Comparison of ENCODE assay signal across 12 cellular contexts in genomic region chr12:100234166-100234565, GRCh38. TPM values are rescaled to one million over a fixed set of nuclear protein-coding genes. Genes with fewer than 3 reads are reported as not detected.
DNase-seq lines count a peak whose midpoint lies in the region; ATAC-seq and TF ChIP-seq lines count a peak whose summit lies in the region.
"Had no signal": no experiment of that assay in that cellular context is flagged by ENCODE, and none has a peak within 500 bp of the region (broad histone marks: within the 10 kb centered on the region; RNA-seq: fewer than 3 reads in every experiment).

No MANE protein-coding gene starts in this region.

- no peaks in the 10 kb centered on the region for H3K36me3 ChIP-seq in PC-9 (ENCODE audit: low read depth)
- H3K36me3 ChIP-seq in fibroblast of lung (ENCODE audit: control insufficient read depth, insufficient read depth, low read length), result no peaks in the 10 kb centered on the region
- H3K36me3 ChIP-seq: SJCRH30 had no signal

- H3K4me1 ChIP-seq in PC-9 (replicated peaks; ENCODE audit: insufficient read depth), result peaks cover 63% of the 10 kb centered on the region
- H3K4me1 ChIP-seq in fibroblast of lung (ENCODE audit: control insufficient read depth, extremely low read depth, insufficient read depth, low read length), result peaks cover 4% of the 10 kb centered on the region
- H3K4me1 ChIP-seq: SJCRH30 had no signal

- H3K27ac ChIP-seq in PC-9 (peak overlapping the region; percentile 67), fibroblast of lung (ENCODE audit: insufficient read depth, low read length) (peak overlapping the region; percentile 56)
- H3K27ac ChIP-seq: SJCRH30 had no signal

- CTCF ChIA-PET in PC-9 (lab: Charles Lee), result interaction anchor here (0.6 kb wide), 1 partner anchor 11 kb away, joined by 4 read pairs; no protein-coding TSS in a partner anchor

- H3K9me3 Mint-ChIP-seq in mesothelial cell of epicardium, result peaks cover 10% of the 10 kb centered on the region

- intact Hi-C loops in PC-9 (cut with micrococcal nuclease; ENCODE audit: unreplicated experiment), result loop anchor here (1.0 to 10.0 kb wide), 6 partner anchors 33 to 501 kb away; partner anchors contain the start of genes DEPDC4 and SCYL2
- intact Hi-C loops in sciatic nerve (cut with DNase I), result no loop called here

- POLR2A ChIA-PET in PC-9 (lab: Charles Lee; ENCODE audit: unreplicated experiment), result no interaction called here

- peak; percentile 88 for ATAC-seq in sciatic nerve
- ATAC-seq in HG03097 (IDR thresholded peaks at IDR 0.05; ENCODE audit: low FRiP score, unreplicated experiment), result no peak

- no peak for TF ChIP-seq CTCF in PC-9 (conservative IDR thresholded peaks at IDR 0.05)
- TF ChIP-seq CTCF in fibroblast of lung (conservative IDR thresholded peaks at IDR 0.05 in 1 of 2, IDR thresholded peaks at IDR 0.05 in 1 of 2; ENCODE audit: low read depth in 1 of 2, low read length in 2 of 2), result no peak
- TF ChIP-seq CTCF in mesothelial cell of epicardium (IDR thresholded peaks at IDR 0.05; ENCODE audit: unreplicated experiment), result no peak

- no peak overlapping the region for H3K4me3 Mint-ChIP-seq in mesothelial cell of epicardium

- no peaks in the 10 kb centered on the region for H3K27me3 ChIP-seq in PC-9 (ENCODE audit: insufficient read depth, low read depth)
- H3K27me3 ChIP-seq in fibroblast of lung (ENCODE audit: control insufficient read depth, insufficient read depth, low read length), result no peaks in the 10 kb centered on the region
- H3K27me3 ChIP-seq: SJCRH30 had no signal

- DNase-seq in ELR (ENCODE audit: low read depth) (peak; percentile 75), PC-9 (peak; percentile 25 to 91), fibroblast of lung (ENCODE audit: low read depth in 2 of 2) (peak; percentile 40 to 51), sciatic nerve (ENCODE audit: low spot score) (no peak), mesothelial cell of epicardium (ENCODE audit: low spot score in 2 of 2, unreplicated experiment in 2 of 2) (no peak), T-helper 2 cell (no peak)
- no peak for DNase-seq in stimulated activated CD4-positive, alpha-beta T cell treated with anti-CD3 and anti-CD28 coated beads, Interleukin-2, amount 100 ng/mL, for 48 hours
- DNase-seq: activated CD4-positive, alpha-beta T cell treated with anti-CD3 and anti-CD28 coated beads for 48 hours; activated effector memory CD4-positive, alpha-beta T cell treated with anti-CD3 and anti-CD28 coated beads, Interleukin-2, amount 50 U/mL, for 16 hours; KG1 had no signal

- H3K4me1 Mint-ChIP-seq in mesothelial cell of epicardium, result peaks cover 4% of the 10 kb centered on the region

- BruUV-seq in PC-9 (replicated peaks; lab: Mats Ljungman, UMichigan), result no TSS peak

- H3K79me2 ChIP-seq in PC-9 (ENCODE audit: low read depth) (no peaks in the 10 kb centered on the region), fibroblast of lung (ENCODE audit: control insufficient read depth, insufficient read depth, low read length) (no peaks in the 10 kb centered on the region)

- H3F3A ChIP-seq in PC-9 (ENCODE audit: insufficient read depth, low read depth), result peaks cover 47% of the 10 kb centered on the region

- no peaks in the 10 kb centered on the region for H3K27me3 Mint-ChIP-seq in mesothelial cell of epicardium (ENCODE audit: low read depth)

- no peaks in the 10 kb centered on the region for H3K9me3 ChIP-seq in PC-9 (ENCODE audit: insufficient read depth, low read depth)
- H3K9me3 ChIP-seq in fibroblast of lung (ENCODE audit: control insufficient read depth, insufficient read depth, low read depth, low read length), result no peaks in the 10 kb centered on the region
- H3K9me3 ChIP-seq: SJCRH30 had no signal

- H2AFZ ChIP-seq in PC-9 (peak overlapping the region; percentile 76), fibroblast of lung (ENCODE audit: low read length) (no peak overlapping the region)

- peaks cover 11% of the 10 kb centered on the region for H3K36me3 Mint-ChIP-seq in mesothelial cell of epicardium

- H4K20me1 ChIP-seq in PC-9 (ENCODE audit: insufficient read depth) (no peaks in the 10 kb centered on the region), fibroblast of lung (ENCODE audit: control insufficient read depth, extremely low read depth, insufficient read depth, low read length) (no peaks in the 10 kb centered on the region)

- H3K4me3 ChIP-seq in PC-9 (peak overlapping the region; percentile 50; the same call in 1 of the 2 replicates), fibroblast of lung (replicated peaks in 1 of 4; ENCODE audit: control extremely low read depth in 1 of 4, insufficient read depth in 1 of 4, low read depth in 3 of 4, low read length in 4 of 4) (peak overlapping the region in 2 of 4 experiments; percentile 15 to 19)
- H3K4me3 ChIP-seq: SJCRH30 had no signal

- no peak overlapping the region for H3K9ac ChIP-seq in fibroblast of lung (ENCODE audit: insufficient read depth, low read length)

- H3K9me2 ChIP-seq in PC-9 (ENCODE audit: insufficient read depth), result no peaks in the 10 kb centered on the region

- H3K27ac Mint-ChIP-seq in mesothelial cell of epicardium, result no peak overlapping the region

- H3K4me2 ChIP-seq in PC-9 (peak overlapping the region; percentile 78), fibroblast of lung (ENCODE audit: extremely low read depth, insufficient read depth, low read length) (peak overlapping the region; percentile 77)

RNA-seq across cellular contexts. Expression of gene DEPDC4, which starts 32.7 kb away (rescaled TPM):
- total RNA-seq in PC-9 (2021), result 1.8 and 2.9 TPM in 2 replicates
- 1.0 and 1.2 TPM in 2 replicates for total RNA-seq in fibroblast of lung
- polyA plus RNA-seq in fibroblast of lung, result 1.3 and 1.9 TPM in 2 replicates
- polyA plus RNA-seq in fibroblast of lung (2012), result 0.61 and 0.66 TPM in 2 replicates
- polyA minus RNA-seq in fibroblast of lung (ENCODE audit: low replicate concordance), result not detected in 2 replicates
- 1.5 TPM for total RNA-seq in sciatic nerve
- total RNA-seq in mesothelial cell of epicardium, result 3.6 to 6.5 TPM (median 4.2 TPM) in 3 replicates

RNA-seq across cellular contexts. Expression of gene SCYL2, which starts 32.8 kb away (rescaled TPM):
- 31.0 and 41.1 TPM in 2 replicates for total RNA-seq in PC-9 (2021)
- 37.5 and 47.9 TPM in 2 replicates for total RNA-seq in fibroblast of lung
- polyA plus RNA-seq in fibroblast of lung, result 34.6 and 43.0 TPM in 2 replicates
- polyA plus RNA-seq in fibroblast of lung (2012), result 21.1 and 25.7 TPM in 2 replicates
- polyA minus RNA-seq in fibroblast of lung (ENCODE audit: low replicate concordance), result 7.3 and 8.8 TPM in 2 replicates
- 54.1 TPM for total RNA-seq in sciatic nerve
- 53.0 to 61.4 TPM (median 55.5 TPM) in 3 replicates for total RNA-seq in mesothelial cell of epicardium

RNA-seq across cellular contexts. Expression of gene ACTR6, which starts 33.6 kb away (rescaled TPM):
- total RNA-seq in PC-9 (2021) (22.4 and 26.9 TPM in 2 replicates), fibroblast of lung (13.9 and 16.5 TPM in 2 replicates), sciatic nerve (32.3 TPM), mesothelial cell of epicardium (21.4 to 25.5 TPM (median 25.1 TPM) in 3 replicates)
- polyA plus RNA-seq in fibroblast of lung, result 23.8 and 34.3 TPM in 2 replicates
- polyA plus RNA-seq in fibroblast of lung (2012), result 15.8 and 22.8 TPM in 2 replicates
- polyA minus RNA-seq in fibroblast of lung (ENCODE audit: low replicate concordance), result 0.86 TPM in 1 of 2 replicates, not detected in the other

Comparison
In these comparisons a context has a peak if more than half of its experiments do, and no peak if none do; other contexts are left out.
1. DNase-seq: peak in ELR (single experiment), PC-9 (2 of 2) and fibroblast of lung (2 of 2); none in sciatic nerve (single experiment), stimulated activated CD4-positive, alpha-beta T cell treated with anti-CD3 and anti-CD28 coated beads, Interleukin-2, amount 100 ng/mL, for 48 hours (0 of 2), mesothelial cell of epicardium (0 of 2) and T-helper 2 cell (0 of 5).